In the genomic region with DNA sequence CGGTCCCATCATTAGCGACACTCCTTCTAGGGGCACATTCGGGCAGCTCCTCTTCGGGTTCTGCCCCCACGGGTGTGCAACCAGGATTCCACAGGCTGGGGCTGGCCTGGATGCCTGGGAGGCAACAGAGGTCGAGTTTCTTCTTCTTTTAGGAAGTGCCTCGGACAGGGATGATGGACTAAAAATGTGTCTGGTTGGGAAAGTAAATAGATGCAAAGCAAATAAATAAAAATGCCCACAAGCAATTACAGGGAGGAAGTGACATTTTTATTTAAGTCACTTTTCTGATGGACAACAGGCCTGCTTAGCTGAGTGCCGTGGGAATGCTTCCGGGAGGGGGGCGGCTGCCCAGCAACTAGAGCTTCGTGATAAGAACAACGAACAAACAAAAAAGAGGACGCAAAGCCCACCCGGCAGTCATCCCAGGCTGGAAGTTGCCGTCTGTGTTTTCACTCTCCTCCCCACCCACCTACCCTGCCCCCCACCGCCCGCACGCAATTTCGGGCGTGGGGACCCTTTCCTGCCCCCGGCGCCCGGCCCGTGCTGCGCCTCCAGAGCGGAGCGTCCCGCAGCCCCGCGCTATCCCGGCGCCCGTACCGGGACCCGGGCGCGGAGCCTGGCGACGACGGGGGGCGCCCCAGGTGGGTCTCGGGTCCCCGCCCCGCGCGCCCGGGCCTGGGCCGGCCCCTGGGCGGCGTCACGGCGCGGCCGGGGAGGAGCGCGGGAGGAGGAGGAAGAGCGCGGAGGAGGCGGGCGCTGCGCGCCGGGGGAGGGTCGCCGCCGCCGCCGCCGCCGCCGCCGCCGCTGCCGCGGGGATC, we compare ENCODE assay signal across 8 cellular contexts. TPM values are rescaled to one million over a fixed set of nuclear protein-coding genes. Genes with fewer than 3 reads are reported as not detected.
DNase-seq lines count a peak whose midpoint lies in the region; ATAC-seq and TF ChIP-seq lines count a peak whose summit lies in the region.

No MANE protein-coding gene starts in this region.

- TF ChIP-seq POLR2A in GM19099 (IDR thresholded peaks at IDR 0.05; ENCODE audit: extremely low read depth, insufficient read length, low read depth) (peak; percentile 41), uterus (IDR thresholded peaks at IDR 0.05) (peak; percentile 18 to 52)

- H4K20me1 ChIP-seq in OCI-LY3 (ENCODE audit: insufficient read depth, low read length) (peaks cover 36% of the 10 kb centered on the region), neural cell (ENCODE audit: insufficient read depth) (peaks cover 6% of the 10 kb centered on the region)

- H3K79me2 ChIP-seq in OCI-LY3 (ENCODE audit: low read length) (peaks cover 43% of the 10 kb centered on the region), neural cell (replicated peaks; ENCODE audit: insufficient read depth, low read length) (peaks cover 39% of the 10 kb centered on the region)

- ATAC-seq in HG03159 (IDR thresholded peaks at IDR 0.05; ENCODE audit: unreplicated experiment) = peak; percentile 58

- no peaks in the 10 kb centered on the region for H3K9me2 ChIP-seq in neural cell (ENCODE audit: insufficient read depth, low read length)

- no peaks in the 10 kb centered on the region for H3K9me3 ChIP-seq in OCI-LY3 (ENCODE audit: insufficient read depth, low read length)
- no peaks in the 10 kb centered on the region for H3K9me3 ChIP-seq in neural cell (ENCODE audit: low read length)
- no peaks in the 10 kb centered on the region for H3K9me3 ChIP-seq in uterus

- peak overlapping the region; percentile 76 for H3K4me2 ChIP-seq in OCI-LY3 (ENCODE audit: low read length)
- H3K4me2 ChIP-seq in neural cell (ENCODE audit: low read length) = peak overlapping the region; percentile 22

- H3K9me3 Mint-ChIP-seq in CD14-positive monocyte = no peaks in the 10 kb centered on the region

- no peak for TF ChIP-seq EP300 in neural cell (conservative IDR thresholded peaks at IDR 0.05; ENCODE audit: poor library complexity, severe bottlenecking)

- H3K9ac ChIP-seq in OCI-LY3 (ENCODE audit: low read length) (peak overlapping the region; percentile 55), neural cell (ENCODE audit: low read length) (peak overlapping the region; percentile 48)

- H3K4me1 ChIP-seq in OCI-LY3 (ENCODE audit: low read length) (peaks cover 27% of the 10 kb centered on the region), uterus (peaks cover 0 to 8% of the 10 kb centered on the region in 2 donors)

- H3K27ac Mint-ChIP-seq in CD14-positive monocyte = peak overlapping the region; percentile 41 to 88 (median 72)

- peak overlapping the region; percentile 90 to 94 for H3K4me3 Mint-ChIP-seq in CD14-positive monocyte

- H3F3A ChIP-seq in neural cell (ENCODE audit: insufficient read depth, low read length, poor library complexity, severe bottlenecking) = peaks cover 2% of the 10 kb centered on the region

- H3K27me3 ChIP-seq in OCI-LY3 (ENCODE audit: low read depth, low read length) (peaks cover 13% of the 10 kb centered on the region), neural cell (ENCODE audit: insufficient read depth, low read depth, low read length) (no peaks in the 10 kb centered on the region), uterus (no peaks in the 10 kb centered on the region)

- TF ChIP-seq CTCF in CD14-positive monocyte (IDR thresholded peaks at IDR 0.05) = no peak
- no peak for TF ChIP-seq CTCF in OCI-LY3 (IDR thresholded peaks at IDR 0.05; ENCODE audit: low read depth, low read length)
- no peak for TF ChIP-seq CTCF in foreskin fibroblast (IDR thresholded peaks at IDR 0.05; ENCODE audit: low read depth, low read length)
- TF ChIP-seq CTCF in neural cell (IDR thresholded peaks at IDR 0.05; ENCODE audit: poor library complexity, severe bottlenecking) = no peak
- TF ChIP-seq CTCF in uterus (IDR thresholded peaks at IDR 0.05) = no peak

- H2AFZ ChIP-seq in OCI-LY3 (ENCODE audit: low read depth, low read length) (peak overlapping the region; percentile 56; the same call in 1 of the 2 replicates), neural cell (ENCODE audit: low read depth, low read length) (no peak overlapping the region)

- intact Hi-C loops in CD14-positive monocyte (cut with micrococcal nuclease) = loop anchor here in 1 of 2 donors (5.0 kb wide), 1 partner anchor 53 kb away; no protein-coding TSS in a partner anchor
- intact Hi-C loops in uterus (cut with DNase I; ENCODE audit: low total_unique reads) = loop anchor here (10.0 kb wide), 1 partner anchor 451 kb away; a partner anchor contains a TSS

- peaks cover 3 to 5% (median 3%) of the 10 kb centered on the region in 3 donors for H3K27me3 Mint-ChIP-seq in CD14-positive monocyte (ENCODE audit: low read depth in 3 of 3)

- DNase-seq in CD14-positive monocyte (ENCODE audit: low spot score) (no peak), foreskin fibroblast (peak; percentile 47 to 81), uterus (peak; percentile 43 to 52)
- DNase-seq in activated effector memory CD4-positive, alpha-beta T cell treated with anti-CD3 and anti-CD28 coated beads, Interleukin-2, amount 50 U/mL, for 16 hours = peak; percentile 89

- H3K4me3 ChIP-seq in OCI-LY3 (ENCODE audit: low read length) (peak overlapping the region; percentile 80), foreskin fibroblast (ENCODE audit: low read depth in 1 of 2, low read length in 2 of 2) (peak overlapping the region; percentile 45 to 59), neural cell (ENCODE audit: low read length) (peak overlapping the region; percentile 66), uterus (peak overlapping the region; percentile 60 to 78)

- H3K4me1 Mint-ChIP-seq in CD14-positive monocyte = peaks cover 33% of the 10 kb centered on the region

- peaks cover 4% of the 10 kb centered on the region in 2 donors for H3K36me3 Mint-ChIP-seq in CD14-positive monocyte

- H3K27ac ChIP-seq in OCI-LY3 (ENCODE audit: low read length) = no peak overlapping the region
- H3K27ac ChIP-seq in neural cell (ENCODE audit: low read length) = no peak overlapping the region
- H3K27ac ChIP-seq in uterus = peak overlapping the region; percentile 92 to 94

- H3K36me3 ChIP-seq in OCI-LY3 (replicated peaks; ENCODE audit: low read depth, low read length) (peaks cover 16% of the 10 kb centered on the region), neural cell (ENCODE audit: insufficient read depth, low read length) (no peaks in the 10 kb centered on the region), uterus (no peaks in the 10 kb centered on the region)

- no peak for TF ChIP-seq RAD21 in neural cell (conservative IDR thresholded peaks at IDR 0.05)

TF ChIP-seq in neural cell, 6 proteins besides CTCF, POLR2A, EP300 and RAD21:
- TF ChIP-seq, protein P1, sequence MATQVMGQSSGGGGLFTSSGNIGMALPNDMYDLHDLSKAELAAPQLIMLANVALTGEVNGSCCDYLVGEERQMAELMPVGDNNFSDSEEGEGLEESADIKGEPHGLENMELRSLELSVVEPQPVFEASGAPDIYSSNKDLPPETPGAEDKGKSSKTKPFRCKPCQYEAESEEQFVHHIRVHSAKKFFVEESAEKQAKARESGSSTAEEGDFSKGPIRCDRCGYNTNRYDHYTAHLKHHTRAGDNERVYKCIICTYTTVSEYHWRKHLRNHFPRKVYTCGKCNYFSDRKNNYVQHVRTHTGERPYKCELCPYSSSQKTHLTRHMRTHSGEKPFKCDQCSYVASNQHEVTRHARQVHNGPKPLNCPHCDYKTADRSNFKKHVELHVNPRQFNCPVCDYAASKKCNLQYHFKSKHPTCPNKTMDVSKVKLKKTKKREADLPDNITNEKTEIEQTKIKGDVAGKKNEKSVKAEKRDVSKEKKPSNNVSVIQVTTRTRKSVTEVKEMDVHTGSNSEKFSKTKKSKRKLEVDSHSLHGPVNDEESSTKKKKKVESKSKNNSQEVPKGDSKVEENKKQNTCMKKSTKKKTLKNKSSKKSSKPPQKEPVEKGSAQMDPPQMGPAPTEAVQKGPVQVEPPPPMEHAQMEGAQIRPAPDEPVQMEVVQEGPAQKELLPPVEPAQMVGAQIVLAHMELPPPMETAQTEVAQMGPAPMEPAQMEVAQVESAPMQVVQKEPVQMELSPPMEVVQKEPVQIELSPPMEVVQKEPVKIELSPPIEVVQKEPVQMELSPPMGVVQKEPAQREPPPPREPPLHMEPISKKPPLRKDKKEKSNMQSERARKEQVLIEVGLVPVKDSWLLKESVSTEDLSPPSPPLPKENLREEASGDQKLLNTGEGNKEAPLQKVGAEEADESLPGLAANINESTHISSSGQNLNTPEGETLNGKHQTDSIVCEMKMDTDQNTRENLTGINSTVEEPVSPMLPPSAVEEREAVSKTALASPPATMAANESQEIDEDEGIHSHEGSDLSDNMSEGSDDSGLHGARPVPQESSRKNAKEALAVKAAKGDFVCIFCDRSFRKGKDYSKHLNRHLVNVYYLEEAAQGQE (IDR thresholded peaks at IDR 0.05; ENCODE audit: borderline replicate concordance) = no peak
- TF ChIP-seq MXI1 (conservative IDR thresholded peaks at IDR 0.05; ENCODE audit: poor library complexity, severe bottlenecking) (no peak), TAF1 (IDR thresholded peaks at IDR 0.05; ENCODE audit: low read depth) (no peak), POLR2AphosphoS5 (IDR thresholded peaks at IDR 0.05) (no peak), SMC3 (conservative IDR thresholded peaks at IDR 0.05; ENCODE audit: poor library complexity) (no peak), EZH2 (IDR thresholded peaks at IDR 0.05; ENCODE audit: borderline replicate concordance, insufficient read depth, low read length, poor library complexity, severe bottlenecking) (no peak)
TF ChIP-seq in neural cell: peak in this region for 0.

RNA-seq across cellular contexts. Expression of a gene that starts 0.4 kb away (rescaled TPM):
- polyA plus RNA-seq in CD14-positive monocyte = 1 to 10 TPM; 2.5 to 7.6 TPM
- polyA plus RNA-seq in neural cell = 49.4 and 60.5 TPM in 2 replicates
- polyA minus RNA-seq in neural cell = 70.4 and 78.9 TPM in 2 replicates
- total RNA-seq in uterus = 10 to 100 TPM; 14.7 to 47.5 (median 29.3) TPM

Comparison
In these comparisons a context has a peak if more than half of its experiments do, and no peak if none do; other contexts are left out.
1. H3K27ac ChIP-seq: peak in uterus (2 of 2); none in OCI-LY3 (single experiment) and neural cell (single experiment).
2. Peak in every context shown above with its lines, with median percentiles within 50 percentile points of each other: H3K4me3 ChIP-seq.